16 cellular contexts compared by ENCODE assay signal in the genomic region with DNA sequence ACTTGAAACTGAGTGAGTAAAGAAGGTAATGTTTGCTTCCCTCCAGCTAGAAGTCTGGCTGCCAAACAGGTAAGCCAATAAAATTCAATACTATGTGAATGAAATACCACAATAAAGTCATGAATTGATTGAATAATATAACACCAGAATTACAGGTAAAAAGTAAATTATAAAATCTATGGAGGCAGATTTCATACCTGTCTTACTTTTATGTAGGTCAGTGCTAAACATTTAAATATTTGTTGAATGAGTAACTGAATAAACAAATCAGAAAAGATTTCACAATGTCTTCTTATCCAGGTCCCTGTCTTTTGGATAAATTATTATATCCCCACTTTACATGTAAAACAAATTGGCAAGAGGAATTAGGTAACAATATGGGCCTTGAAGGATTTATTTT.
"Had no signal": no experiment of that assay in that cellular context is flagged by ENCODE, and none has a peak within 500 bp of the region (broad histone marks: within the 10 kb centered on the region; RNA-seq: fewer than 3 reads in every experiment).

No MANE protein-coding gene starts in this region.

- H3K36me3 ChIP-seq: neural progenitor cell, WERI-Rb-1 had no signal

- DNase-seq: activated CD4-positive, alpha-beta memory T cell treated with anti-CD3 and anti-CD28 coated beads for 36 hours; activated CD8-positive, alpha-beta memory T cell treated with anti-CD3 and anti-CD28 coated beads, Interleukin-2, amount 10 ng/mL, durations not matched to agents 7 days and 5 days; activated naive CD4-positive, alpha-beta T cell treated with anti-CD3 and anti-CD28 coated beads, Interleukin-2, amount 10 ng/mL, durations not matched to agents 7 days and 5 days; activated T-cell treated with anti-CD3 and anti-CD28 coated beads, Interleukin-2, amount 50 U/mL, for 1 hour; cortex of kidney; effector CD8-positive, alpha-beta T cell; foreskin fibroblast; head of caudate nucleus; left colon; naive B cell; small intestine; stimulated activated CD4-positive, alpha-beta T cell treated with anti-CD3 and anti-CD28 coated beads, Interleukin-4, amount 100 ng/mL, for 24 hours; stimulated activated naive CD4-positive, alpha-beta T cell; tibial artery; WERI-Rb-1 had no signal

- H3K27ac ChIP-seq: neural progenitor cell, tibial artery, WERI-Rb-1 had no signal

- H3K4me3 ChIP-seq: neural progenitor cell, tibial artery had no signal

- H3K27me3 ChIP-seq: neural progenitor cell, tibial artery had no signal

- H3K9me3 ChIP-seq: tibial artery had no signal

- ATAC-seq: activated CD8-positive, alpha-beta memory T cell treated with anti-CD3 and anti-CD28 coated beads, Interleukin-2, amount 10 ng/mL, durations not matched to agents 7 days and 5 days; left colon had no signal
